17 cellular contexts compared by ENCODE assay signal in the genomic region with DNA sequence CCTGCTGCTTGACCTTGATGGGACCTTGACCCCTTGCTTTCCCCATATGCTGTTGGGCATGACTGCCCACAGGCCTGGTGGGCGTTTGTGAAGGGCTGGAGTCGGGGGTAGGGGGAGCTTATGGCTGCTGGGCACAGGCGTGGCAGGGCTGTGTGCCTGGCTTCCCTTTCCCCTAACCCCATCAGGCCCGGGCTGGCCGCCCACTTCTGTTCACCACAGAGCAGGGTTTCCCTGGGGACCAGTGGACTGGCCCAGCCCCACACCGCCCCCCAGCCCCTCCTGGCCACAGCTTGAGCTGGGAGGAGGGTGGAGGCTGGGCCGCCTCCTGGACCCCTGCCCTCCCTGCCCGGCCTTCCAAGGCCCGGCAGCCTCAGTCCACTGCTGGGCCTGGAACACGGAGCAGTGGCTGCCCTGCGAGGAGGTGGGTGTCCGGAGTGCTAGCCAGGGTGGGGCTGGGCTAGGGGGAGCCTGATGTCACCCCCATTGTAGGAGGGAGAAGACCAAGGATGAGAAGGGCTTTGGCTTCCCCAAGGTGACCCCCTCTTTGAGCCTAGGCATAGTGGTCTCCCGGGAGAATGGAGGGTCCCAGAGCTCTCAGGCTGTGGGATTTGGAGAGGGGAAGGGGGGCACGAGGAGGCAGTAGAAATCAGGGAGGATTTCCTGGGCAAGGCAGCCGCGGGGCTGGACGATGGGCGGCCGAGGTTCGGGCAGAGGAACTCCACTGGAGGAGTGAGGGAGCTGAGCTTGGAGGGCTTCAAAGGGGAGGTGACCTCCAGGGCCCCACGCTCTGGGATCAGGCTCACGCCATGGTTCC. TPM values are rescaled to one million over a fixed set of nuclear protein-coding genes. Genes with fewer than 3 reads are reported as not detected.
DNase-seq lines count a peak whose midpoint lies in the region; ATAC-seq, FAIRE-seq and TF ChIP-seq lines count a peak whose summit lies in the region.
"Had no signal": no experiment of that assay in that cellular context is flagged by ENCODE, and none has a peak within 500 bp of the region (broad histone marks: within the 10 kb centered on the region; RNA-seq: fewer than 3 reads in every experiment).

TSS of gene AIFM3 (plus strand) at position 373 of the 814 bp plus-strand sequence. CDS start 690 bp downstream, outside the sequence.

- no peak for TF ChIP-seq POLR2A in H1 (IDR thresholded peaks at IDR 0.05; ENCODE audit: control extremely low read depth in 1 of 2, low read depth in 2 of 2, low read length in 2 of 2)

- no peaks in the 10 kb centered on the region for H3K9me2 ChIP-seq in PC-3 (replicated peaks; ENCODE audit: low read length)

- H3K14ac ChIP-seq in H1 (ENCODE audit: insufficient read length): no peak within 1 kb of the TSS

- H3K4ac ChIP-seq in H1 (replicated peaks; ENCODE audit: insufficient read length, low read depth, low read length): no peak within 1 kb of the TSS

- no peak within 1 kb of the TSS for H2BK5ac ChIP-seq in H1 (ENCODE audit: low read depth, low read length)

- H2BK15ac ChIP-seq in H1 (ENCODE audit: low read length): no peak within 1 kb of the TSS

- H3K23ac ChIP-seq in H1 (ENCODE audit: insufficient read length): no peak within 1 kb of the TSS

- no peak within 1 kb of the TSS for H2BK12ac ChIP-seq in H1 (ENCODE audit: low read depth, low read length)

- H3K27ac Mint-ChIP-seq in IgD-negative memory B cell (peak within 1 kb of the TSS in 2 of 3 donors; percentile 86 to 92), neural progenitor cell (no peak within 1 kb of the TSS), progenitor cell of endocrine pancreas (no peak within 1 kb of the TSS)

- no peak for FAIRE-seq in H1 (lab: Jason Lieb, UNC)
- FAIRE-seq: GM19239 had no signal

- H3K9me3 Mint-ChIP-seq in IgD-negative memory B cell (no peaks in the 10 kb centered on the region), neural progenitor cell (no peaks in the 10 kb centered on the region), progenitor cell of endocrine pancreas (ENCODE audit: low read depth) (no peaks in the 10 kb centered on the region)
- H3K9me3 Mint-ChIP-seq: stimulated activated naive CD8-positive, alpha-beta T cell treated with anti-CD3 and anti-CD28 coated beads, Interleukin-15, amount 100 ng/mL, for 72 hours had no signal

- H2AK5ac ChIP-seq in H1 (ENCODE audit: low read depth, low read length): no peak within 1 kb of the TSS

- H3K56ac ChIP-seq in H1 (replicated peaks; ENCODE audit: insufficient read length, low read depth, low read length): no peak within 1 kb of the TSS

- TF ChIP-seq RAD21 in H1 (IDR thresholded peaks at IDR 0.05 in 1 of 2, conservative IDR thresholded peaks at IDR 0.05 in 1 of 2; ENCODE audit: low read depth in 2 of 2, low read length in 2 of 2): no peak

- intact Hi-C loops in PC-3 (cut with micrococcal nuclease): no loop called here

- H3F3A ChIP-seq in neural progenitor cell (ENCODE audit: low read depth) (peaks cover 62% of the 10 kb centered on the region), PC-3 (ENCODE audit: low read length, unreplicated experiment) (no peaks in the 10 kb centered on the region)

- no peak for ATAC-seq in PC-3
- ATAC-seq: left ventricle myocardium superior; stimulated activated naive CD8-positive, alpha-beta T cell treated with anti-CD3 and anti-CD28 coated beads, Interleukin-15, amount 100 ng/mL, for 72 hours had no signal

- peak within 1 kb of the TSS; percentile 32; the same call in 1 of the 2 replicates for H3K4me2 ChIP-seq in BLaER1
- peak within 1 kb of the TSS; percentile 35 to 61 for H3K4me2 ChIP-seq in H1 (ENCODE audit: insufficient read depth in 1 of 2, low read depth in 2 of 2, low read length in 2 of 2)
- peak within 1 kb of the TSS; percentile 69 for H3K4me2 ChIP-seq in neural progenitor cell
- no peak within 1 kb of the TSS for H3K4me2 ChIP-seq in PC-3 (ENCODE audit: low read length)

- H4K8ac ChIP-seq in H1 (ENCODE audit: extremely low read depth, insufficient read depth, low read length): peak within 1 kb of the TSS; percentile 36

- no peaks in the 10 kb centered on the region for H3K9me3 ChIP-seq in BLaER1
- no peaks in the 10 kb centered on the region for H3K9me3 ChIP-seq in H1 (ENCODE audit: insufficient read depth in 2 of 2, low read depth in 1 of 2, low read length in 1 of 2)
- no peaks in the 10 kb centered on the region for H3K9me3 ChIP-seq in neural progenitor cell (ENCODE audit: low read depth)
- no peaks in the 10 kb centered on the region for H3K9me3 ChIP-seq in PC-3 (ENCODE audit: low read length)

- no peaks in the 10 kb centered on the region for H3K79me1 ChIP-seq in H1 (ENCODE audit: low read depth, low read length)

- CTCF ChIA-PET in H1 (lab: Charles Lee; ENCODE audit: partially characterized antibody): interaction anchor here (0.7 to 10.9 kb wide), 6 partner anchors 9 to 82 kb away, joined by 3 to 115 read pairs (median 9); partner anchors contain the start of gene THAP7
- CTCF ChIA-PET in PC-3 (lab: Charles Lee): no interaction called here

- H3K4me1 Mint-ChIP-seq in IgD-negative memory B cell: peaks cover 6 to 21% (median 18%) of the 10 kb centered on the region in 3 donors
- peaks cover 35% of the 10 kb centered on the region for H3K4me1 Mint-ChIP-seq in neural progenitor cell
- peaks cover 8% of the 10 kb centered on the region for H3K4me1 Mint-ChIP-seq in progenitor cell of endocrine pancreas (ENCODE audit: low read depth)

- TF ChIP-seq CTCF in H1 (IDR thresholded peaks at IDR 0.05; ENCODE audit: control extremely low read depth in 1 of 3, insufficient read depth in 1 of 3, low read depth in 1 of 3, low read length in 3 of 3) (no peak), neural progenitor cell (IDR thresholded peaks at IDR 0.05) (no peak), PC-3 (conservative IDR thresholded peaks at IDR 0.05; ENCODE audit: low read depth, low read length) (no peak), progenitor cell of endocrine pancreas (IDR thresholded peaks at IDR 0.05; ENCODE audit: unreplicated experiment) (no peak)

- H3K27me3 ChIP-seq in BLaER1 (peaks cover 44% of the 10 kb centered on the region), H1 (replicated peaks in 1 of 4; ENCODE audit: control insufficient read depth in 3 of 4, extremely low read depth in 1 of 4, insufficient read depth in 3 of 4, low read length in 3 of 4) (peaks cover 34 to 70% (median 60%) of the 10 kb centered on the region in 4 experiments), neural progenitor cell (peaks cover 35% of the 10 kb centered on the region), PC-3 (ENCODE audit: low read length) (no peaks in the 10 kb centered on the region)

- H2AFZ ChIP-seq in H1 (ENCODE audit: low read length) (no peak within 1 kb of the TSS), neural progenitor cell (replicated peaks) (no peak within 1 kb of the TSS), PC-3 (ENCODE audit: low read length) (no peak within 1 kb of the TSS)

- H2BK20ac ChIP-seq in H1 (ENCODE audit: low read length): no peak within 1 kb of the TSS

- peaks cover 1% of the 10 kb centered on the region for H3K27me3 Mint-ChIP-seq in IgD-negative memory B cell
- peaks cover 24% of the 10 kb centered on the region for H3K27me3 Mint-ChIP-seq in neural progenitor cell (ENCODE audit: insufficient read depth, low read depth)
- peaks cover 29% of the 10 kb centered on the region for H3K27me3 Mint-ChIP-seq in progenitor cell of endocrine pancreas

- BruUV-seq in PC-3 (replicated peaks; lab: Mats Ljungman, UMichigan): no TSS peak

- H3K36me3 Mint-ChIP-seq in IgD-negative memory B cell (no peaks in the 10 kb centered on the region), neural progenitor cell (no peaks in the 10 kb centered on the region), progenitor cell of endocrine pancreas (ENCODE audit: insufficient read depth) (no peaks in the 10 kb centered on the region)

- H3K4me3 Mint-ChIP-seq in IgD-negative memory B cell (peak within 1 kb of the TSS in 3 of 4 donors; percentile 23 to 85 (median 72)), neural progenitor cell (peak within 1 kb of the TSS; percentile 43), progenitor cell of endocrine pancreas (ENCODE audit: low read depth) (no peak within 1 kb of the TSS)

- no peak for DNase-seq in H1 (ENCODE audit: low read depth in 1 of 2, low spot score in 2 of 2)
- DNase-seq in neural progenitor cell (ENCODE audit: low spot score): peak; percentile 24
- DNase-seq in PC-3: no peak
- no peak for DNase-seq in H4 (ENCODE audit: low spot score)
- DNase-seq in progenitor cell of endocrine pancreas (ENCODE audit: low spot score, unreplicated experiment): no peak
- no peak for DNase-seq in NCI-H510A (lab: John Stamatoyannopoulos, UW)
- DNase-seq: activated effector memory CD4-positive, alpha-beta T cell treated with Interleukin-2 at 50 U/mL for 16 hours; amniotic stem cell; foreskin fibroblast; left ventricle myocardium superior; NCI-H2029 treated with DMSO at 0.1 percent for 48 hours; NCI-H524; SIG-M5; stimulated activated naive CD8-positive, alpha-beta T cell treated with anti-CD3 and anti-CD28 coated beads, Interleukin-15, amount 100 ng/mL, for 72 hours had no signal

- H3K9ac ChIP-seq in BLaER1 (no peak within 1 kb of the TSS), H1 (replicated peaks in 1 of 4; ENCODE audit: extremely low read depth in 1 of 4, low read depth in 3 of 4, low read length in 3 of 4) (no peak within 1 kb of the TSS), neural progenitor cell (no peak within 1 kb of the TSS), PC-3 (ENCODE audit: low read length) (no peak within 1 kb of the TSS)

- H3K4me1 ChIP-seq in BLaER1 (peaks cover 36% of the 10 kb centered on the region), H1 (replicated peaks in 1 of 4; ENCODE audit: control insufficient read depth in 3 of 4, insufficient read depth in 4 of 4, low read length in 3 of 4) (peaks cover 0 to 19% (median 13%) of the 10 kb centered on the region in 4 experiments; a peak in 6 of 7 replicates), neural progenitor cell (peaks cover 49% of the 10 kb centered on the region), PC-3 (ENCODE audit: insufficient read depth, low read length) (no peaks in the 10 kb centered on the region)

- H3K4me3 ChIP-seq in BLaER1 (no peak within 1 kb of the TSS), H1 (ENCODE audit: extremely low read depth in 1 of 4, insufficient read depth in 2 of 4, low read depth in 3 of 4, low read length in 4 of 4) (peak within 1 kb of the TSS in 1 of 4 experiments; percentile 39; a peak in 2 of 8 replicates), neural progenitor cell (no peak within 1 kb of the TSS), PC-3 (ENCODE audit: low read length) (no peak within 1 kb of the TSS)

- H2BK120ac ChIP-seq in H1 (replicated peaks; ENCODE audit: low read depth, low read length): no peak within 1 kb of the TSS

- H4K5ac ChIP-seq in H1 (ENCODE audit: insufficient read length, low read depth, low read length): no peak within 1 kb of the TSS

- H3K36me3 ChIP-seq in BLaER1: no peaks in the 10 kb centered on the region
- no peaks in the 10 kb centered on the region for H3K36me3 ChIP-seq in H1 (ENCODE audit: control insufficient read depth in 2 of 4, insufficient read depth in 4 of 4, low read length in 3 of 4)
- H3K36me3 ChIP-seq in neural progenitor cell: no peaks in the 10 kb centered on the region
- no peaks in the 10 kb centered on the region for H3K36me3 ChIP-seq in PC-3 (ENCODE audit: low read depth, low read length)

- H4K20me1 ChIP-seq in BLaER1 (peaks cover 33% of the 10 kb centered on the region), H1 (replicated peaks in 1 of 2; ENCODE audit: control insufficient read depth in 1 of 2, insufficient read depth in 2 of 2, low read length in 2 of 2) (peaks cover 6 to 11% of the 10 kb centered on the region in 2 experiments), neural progenitor cell (ENCODE audit: low read depth) (peaks cover 8% of the 10 kb centered on the region), PC-3 (ENCODE audit: low read length) (no peaks in the 10 kb centered on the region)

- no peaks in the 10 kb centered on the region for H3K79me2 ChIP-seq in H1 (ENCODE audit: control insufficient read depth in 1 of 2, insufficient read depth in 2 of 2, low read length in 2 of 2)
- H3K79me2 ChIP-seq in neural progenitor cell (ENCODE audit: low read depth): no peaks in the 10 kb centered on the region
- H3K79me2 ChIP-seq in PC-3 (ENCODE audit: low read length): no peaks in the 10 kb centered on the region

- H4K91ac ChIP-seq in H1 (replicated peaks; ENCODE audit: insufficient read length, low read length): no peak within 1 kb of the TSS

- WGBS in H1 (ENCODE audit: extremely low coverage in 1 of 2, insufficient coverage in 1 of 2, insufficient read length in 1 of 2, insufficient replicate concordance in 2 of 2, low coverage in 1 of 2, low lambda C conversion rate in 2 of 2, missing lambda C conversion rate in 1 of 2), 2 experiments: 77% methylated on average over 16 of the region's 22 CpGs; no CpG with 5 or more reads in 1 of the 2 experiments

- TF ChIP-seq EP300 in H1 (IDR thresholded peaks at IDR 0.05; ENCODE audit: borderline replicate concordance in 1 of 2, low read depth in 2 of 2, low read length in 2 of 2): no peak

- H3K23me2 ChIP-seq in H1 (ENCODE audit: low read depth, low read length): peaks cover 2% of the 10 kb centered on the region; the same call in 1 of the 2 replicates

- H3K27ac ChIP-seq in BLaER1 (no peak within 1 kb of the TSS), H1 (ENCODE audit: low read depth, low read length) (no peak within 1 kb of the TSS), neural progenitor cell (no peak within 1 kb of the TSS), PC-3 (ENCODE audit: low read length) (no peak within 1 kb of the TSS)

- POLR2A ChIA-PET in H1 (lab: Charles Lee; ENCODE audit: partially characterized antibody) (interaction anchor here (0.6 to 2.2 kb wide), 4 partner anchors 9 to 79 kb away, joined by 4 to 15 read pairs (median 6); no protein-coding TSS in a partner anchor), PC-3 (lab: Charles Lee; ENCODE audit: unreplicated experiment) (no interaction called here)

- no peak within 1 kb of the TSS; the same call in 1 of the 2 replicates for H3K18ac ChIP-seq in H1 (ENCODE audit: extremely low read depth, low read length)

RNA-seq across cellular contexts. Expression of gene AIFM3, which starts in this region (rescaled TPM):
- 2.3 TPM for polyA plus RNA-seq in IgD-negative memory B cell
- 0.86 and 1.4 TPM in 2 replicates for total RNA-seq in H1 (2021; fragmentation: NEBNext Ultra II Directional; extraction: Animal tissue kit (Norgen Biotek cat#: 25700))
- 1.4 and 2.1 TPM in 2 replicates for polyA plus RNA-seq in H1 (2011; rRNA removed)
- polyA plus RNA-seq in H1 (2011; cell fraction: cytosol; rRNA removed): 1.7 TPM
- polyA plus RNA-seq in H1 (2011; cell fraction: nucleus; rRNA removed): 10.3 TPM
- 1.0 to 2.8 TPM (median 2.2 TPM) in 4 replicates for polyA plus RNA-seq in H1 (2012, experiment 1 of 2)
- polyA plus RNA-seq in H1 (2012, experiment 2 of 2): 0.83 TPM
- 0.43 TPM for polyA plus RNA-seq in H1 (2013, experiment 1 of 2)
- polyA plus RNA-seq in H1 (2013, experiment 2 of 2): 0.37 TPM
- 0.66 and 1.0 TPM in 2 replicates for polyA minus RNA-seq in H1 (2011; rRNA and poly(A)+ RNA removed)
- not detected for polyA minus RNA-seq in H1 (2011; cell fraction: cytosol; rRNA and poly(A)+ RNA removed)
- polyA minus RNA-seq in H1 (2011; cell fraction: nucleus; rRNA and poly(A)+ RNA removed): 3.4 TPM
- total RNA-seq in neural progenitor cell (ENCODE audit: low replicate concordance): 4.3 and 12.0 TPM in 2 replicates
- 0.98 and 1.5 TPM in 2 replicates for total RNA-seq in PC-3 (2014; rRNA removed)
- not detected in 2 replicates for total RNA-seq in H4 (2014; rRNA removed; shearing (Covaris generic))
- 1.8 and 2.3 TPM in 2 replicates for total RNA-seq in progenitor cell of endocrine pancreas

Comparison
In these comparisons a context has a peak if more than half of its experiments do, and no peak if none do; other contexts are left out.
1. H3K27ac Mint-ChIP-seq: peak in IgD-negative memory B cell (2 of 3); none in neural progenitor cell (single experiment) and progenitor cell of endocrine pancreas (single experiment).